18 cellular contexts compared by ENCODE assay signal in genomic region chr3:66502981-66503380, GRCh38.
"Had no signal": no experiment of that assay in that cellular context is flagged by ENCODE, and none has a peak within 500 bp of the region (broad histone marks: within the 10 kb centered on the region; RNA-seq: fewer than 3 reads in every experiment).

No MANE protein-coding gene starts in this region.

- DNase-seq: activated CD4-positive, alpha-beta T cell treated with anti-CD3 and anti-CD28 coated beads for 1 hour; activated gamma-delta T cell; activated naive CD8-positive, alpha-beta T cell treated with anti-CD3 and anti-CD28 coated beads for 36 hours; activated T-cell treated with anti-CD3 and anti-CD28 coated beads, Interleukin-2, amount 50 U/mL, for 72 hours; amygdala; caudate nucleus; effector memory CD8-positive, alpha-beta T cell; esophagus squamous epithelium; immature natural killer cell; kidney glomerular epithelial cell; left ventricle myocardium inferior; mammary epithelial cell; stimulated activated CD4-positive, alpha-beta T cell treated with anti-CD3 and anti-CD28 coated beads, Interleukin-4, amount 100 ng/mL, for 4 hours; stimulated activated naive B cell treated with anti-CD40 and anti-IgM and Interleukin-4, amounts not matched to agents 10 μg/mL and 1 μg/mL and 100 μg/mL, for 72 hours had no signal

- H3K4me1 ChIP-seq: parathyroid adenoma had no signal

- H3K79me2 ChIP-seq: parathyroid adenoma had no signal

- H3K4me3 ChIP-seq: esophagus squamous epithelium, left ventricle myocardium inferior had no signal

- H3K27me3 ChIP-seq: esophagus squamous epithelium, neutrophil had no signal

- H3K36me3 ChIP-seq: esophagus squamous epithelium, left ventricle myocardium inferior, neutrophil had no signal

- ATAC-seq: activated T-cell treated with anti-CD3 and anti-CD28 coated beads, Interleukin-2, amount 50 U/mL, for 72 hours; effector memory CD8-positive, alpha-beta T cell; sciatic nerve; stimulated activated naive B cell treated with anti-CD40 and anti-IgM and Interleukin-4, amounts not matched to agents 10 μg/mL and 1 μg/mL and 100 μg/mL, for 72 hours had no signal

- H3K27ac Mint-ChIP-seq: activated naive CD8-positive, alpha-beta T cell treated with anti-CD3 and anti-CD28 coated beads for 36 hours; activated T-cell treated with anti-CD3 and anti-CD28 coated beads, Interleukin-2, amount 50 U/mL, for 72 hours; immature natural killer cell; stimulated activated naive B cell treated with anti-CD40 and anti-IgM and Interleukin-4, amounts not matched to agents 10 μg/mL and 1 μg/mL and 100 μg/mL, for 72 hours had no signal

- H3K4me3 Mint-ChIP-seq: activated naive CD8-positive, alpha-beta T cell treated with anti-CD3 and anti-CD28 coated beads for 36 hours; stimulated activated naive B cell treated with anti-CD40 and anti-IgM and Interleukin-4, amounts not matched to agents 10 μg/mL and 1 μg/mL and 100 μg/mL, for 72 hours had no signal

- H3K27ac ChIP-seq: esophagus squamous epithelium, left ventricle myocardium inferior, neutrophil, parathyroid adenoma, VCaP had no signal

- H2AFZ ChIP-seq: parathyroid adenoma had no signal

- H3K9ac ChIP-seq: parathyroid adenoma had no signal

- H3K9me3 ChIP-seq: esophagus squamous epithelium, left ventricle myocardium inferior, neutrophil had no signal

- H3K36me3 Mint-ChIP-seq: immature natural killer cell had no signal

- H3K9me3 Mint-ChIP-seq: activated naive CD8-positive, alpha-beta T cell treated with anti-CD3 and anti-CD28 coated beads for 36 hours; activated T-cell treated with anti-CD3 and anti-CD28 coated beads, Interleukin-2, amount 50 U/mL, for 72 hours; effector memory CD8-positive, alpha-beta T cell; stimulated activated naive B cell treated with anti-CD40 and anti-IgM and Interleukin-4, amounts not matched to agents 10 μg/mL and 1 μg/mL and 100 μg/mL, for 72 hours had no signal

- H3K27me3 Mint-ChIP-seq: effector memory CD8-positive, alpha-beta T cell had no signal
